Comparison of ENCODE assay signal across 8 cellular contexts in the genomic region with DNA sequence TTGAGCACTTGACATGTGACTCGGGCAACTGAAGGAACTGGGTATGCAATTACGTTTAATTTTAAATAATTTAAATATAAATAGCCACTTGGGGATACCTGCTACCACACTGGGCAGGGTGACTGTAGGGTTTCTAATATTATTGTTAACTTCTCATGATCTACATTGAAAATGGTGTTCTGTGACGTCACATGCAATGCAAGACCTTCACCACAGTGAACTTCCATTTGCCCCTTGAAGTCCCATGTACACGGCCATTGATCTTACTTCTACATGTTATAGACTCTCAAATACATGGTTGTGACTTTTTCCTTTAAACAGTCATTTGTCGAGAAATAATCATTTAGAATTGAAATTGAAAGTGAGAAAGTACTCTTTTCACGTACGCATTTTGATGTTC.
"Had no signal": no experiment of that assay in that cellular context is flagged by ENCODE, and none has a peak within 500 bp of the region (broad histone marks: within the 10 kb centered on the region; RNA-seq: fewer than 3 reads in every experiment).

No MANE protein-coding gene starts in this region.

- ATAC-seq: GM12878 had no signal

- H3K4me3 ChIP-seq: GM12878 had no signal

- FAIRE-seq: G401.6, GM12878, GM12891, GM12892, GM18507, GM19239 had no signal

- DNase-seq: GDM1, GF-D8 had no signal
